In the genomic region with DNA sequence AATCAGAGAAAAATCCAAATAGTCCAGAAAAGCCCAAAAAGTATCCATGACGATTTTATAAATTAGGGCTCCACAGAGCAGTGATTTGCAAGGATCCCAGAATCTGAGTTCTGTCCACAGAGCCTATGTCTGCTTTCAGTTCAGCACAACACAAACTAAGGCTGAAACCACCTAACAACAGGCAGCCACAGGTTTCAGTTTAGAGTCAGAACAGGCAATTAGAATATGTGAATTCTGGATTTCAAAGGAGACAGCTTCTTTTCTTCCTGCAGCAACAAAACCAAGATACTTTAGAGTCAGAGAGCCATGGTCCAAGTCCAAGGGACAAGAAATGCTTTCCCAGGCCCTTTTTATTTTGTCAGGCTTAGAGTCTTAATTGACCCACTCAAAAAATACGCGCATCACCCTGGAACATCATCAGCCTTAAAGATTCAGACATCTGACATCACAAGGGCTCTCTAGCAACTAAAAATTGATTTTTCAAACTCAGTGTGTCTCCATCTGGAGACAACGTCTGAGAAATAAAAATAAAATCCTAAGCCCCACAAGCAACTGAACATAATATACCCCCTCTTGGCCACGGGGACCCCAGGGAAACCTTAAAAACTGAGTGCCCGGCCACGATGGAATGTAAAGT, we compare ENCODE assay signal across 9 cellular contexts. TPM values are rescaled to one million over a fixed set of nuclear protein-coding genes. Genes with fewer than 3 reads are reported as not detected.
DNase-seq lines count a peak whose midpoint lies in the region; ATAC-seq, FAIRE-seq and TF ChIP-seq lines count a peak whose summit lies in the region.
"Had no signal": no experiment of that assay in that cellular context is flagged by ENCODE, and none has a peak within 500 bp of the region (broad histone marks: within the 10 kb centered on the region; RNA-seq: fewer than 3 reads in every experiment).

No MANE protein-coding gene starts in this region.

- no peak for TF ChIP-seq EP300 in K562 (IDR thresholded peaks at IDR 0.05; ENCODE audit: low read length)

- no TSS peak for BruUV-seq in K562 (replicated peaks; lab: Mats Ljungman, UMichigan)

- H3K9me1 ChIP-seq in K562 (ENCODE audit: control insufficient read depth, insufficient read depth, low read length): no peaks in the 10 kb centered on the region

- H3K9me3 ChIP-seq in K562 (replicated peaks; ENCODE audit: control insufficient read depth, insufficient read depth, low read depth, low read length) (no peaks in the 10 kb centered on the region; the same call in 1 of the 2 replicates), mesodermal cell (ENCODE audit: control insufficient read depth, low read length) (no peaks in the 10 kb centered on the region)

- H3K27ac Mint-ChIP-seq in activated T-cell treated with anti-CD3 and anti-CD28 coated beads, Interleukin-2, amount 50 U/mL, for 72 hours: no peak overlapping the region
- no peak overlapping the region for H3K27ac Mint-ChIP-seq in activated T-cell treated with anti-CD3 and anti-CD28 coated beads, Interleukin-2, amount 50 U/mL, for 24 hours

- H3K27me3 Mint-ChIP-seq in activated T-cell treated with anti-CD3 and anti-CD28 coated beads, Interleukin-2, amount 50 U/mL, for 72 hours (ENCODE audit: low read depth): peaks cover 51% of the 10 kb centered on the region
- peaks cover 29% of the 10 kb centered on the region for H3K27me3 Mint-ChIP-seq in activated T-cell treated with anti-CD3 and anti-CD28 coated beads, Interleukin-2, amount 50 U/mL, for 24 hours
- H3K27me3 Mint-ChIP-seq: CD4-positive, CD25-positive, alpha-beta regulatory T cell had no signal

- H3K9ac ChIP-seq in K562 (ENCODE audit: insufficient read depth in 1 of 2, low read depth in 2 of 2, low read length in 2 of 2): peak overlapping the region in 1 of 2 experiments; percentile 12; a peak in 1 of 4 replicates

- CTCF ChIA-PET in K562 (lab: Yijun Ruan, JAX; ENCODE audit: low intra/inter-chr PET ratio): no interaction called here

- H3K9me3 Mint-ChIP-seq in activated T-cell treated with anti-CD3 and anti-CD28 coated beads, Interleukin-2, amount 50 U/mL, for 72 hours: peaks cover 0 to 3% of the 10 kb centered on the region in 2 donors
- peaks cover 3% of the 10 kb centered on the region for H3K9me3 Mint-ChIP-seq in activated T-cell treated with anti-CD3 and anti-CD28 coated beads, Interleukin-2, amount 50 U/mL, for 24 hours

- in situ Hi-C loops in K562 (cut with MboI): no loop called here

- H3K4me3 ChIP-seq in K562: no peak overlapping the region
- H3K4me3 ChIP-seq in mesodermal cell (ENCODE audit: extremely low read depth, insufficient read depth, low read length, poor library complexity, severe bottlenecking): no peak overlapping the region

- no peaks in the 10 kb centered on the region for H3K79me2 ChIP-seq in K562 (ENCODE audit: control insufficient read depth, insufficient read depth, low read length)

- peaks cover 34% of the 10 kb centered on the region for H3K4me1 Mint-ChIP-seq in activated T-cell treated with anti-CD3 and anti-CD28 coated beads, Interleukin-2, amount 50 U/mL, for 72 hours (ENCODE audit: low read depth)
- peaks cover 30% of the 10 kb centered on the region for H3K4me1 Mint-ChIP-seq in activated T-cell treated with anti-CD3 and anti-CD28 coated beads, Interleukin-2, amount 50 U/mL, for 24 hours (ENCODE audit: low read depth)

- no peak for TF ChIP-seq CTCF in K562 (IDR thresholded peaks at IDR 0.05 in 2 of 3, conservative IDR thresholded peaks at IDR 0.05 in 1 of 3; ENCODE audit: insufficient read depth in 2 of 3, low read depth in 1 of 3, low read length in 3 of 3)

- TF ChIP-seq POLR2A in K562 (conservative IDR thresholded peaks at IDR 0.05): no peak

- no peak for FAIRE-seq in K562 (lab: Jason Lieb, UNC)

- peak overlapping the region; percentile 66; the same call in 2 of the 3 replicates for H3K27ac ChIP-seq in K562 (ENCODE audit: extremely low read depth, low read depth, low read length)
- peak overlapping the region; percentile 90 for H3K27ac ChIP-seq in mesodermal cell (ENCODE audit: low read depth, low read length, severe bottlenecking)

- 68% methylated on average over 6 of the region's 7 CpGs for WGBS in K562 (ENCODE audit: insufficient coverage, low coverage, missing lambda C conversion rate)
- WGBS in mesodermal cell (ENCODE audit: insufficient coverage in 2 of 2), 2 experiments: 82 to 85% methylated on average over 5 to 7 of the region's 7 CpGs

- H3K4me2 ChIP-seq in K562 (ENCODE audit: insufficient read depth, low read length): peak overlapping the region; percentile 53; the same call in 1 of the 2 replicates

- peak overlapping the region; percentile 89 for H2AFZ ChIP-seq in K562 (ENCODE audit: low read depth, low read length)

- H3K27me3 ChIP-seq in K562 (ENCODE audit: control insufficient read depth in 2 of 2, insufficient read depth in 2 of 2, low read length in 2 of 2): no peaks in the 10 kb centered on the region

- DNase-seq in activated T-cell treated with anti-CD3 and anti-CD28 coated beads, Interleukin-2, amount 50 U/mL, for 72 hours: peak; percentile 18 to 23
- no peak for DNase-seq in activated T-cell treated with anti-CD3 and anti-CD28 coated beads, Interleukin-2, amount 50 U/mL, for 24 hours
- DNase-seq in K562 (ENCODE audit: extremely low read depth in 1 of 4, low spot score in 3 of 4): no peak
- DNase-seq in nucleus accumbens (lab: John Stamatoyannopoulos, UW): no peak
- DNase-seq in DMS79 (lab: John Stamatoyannopoulos, UW): no peak
- no peak for DNase-seq in NCI-H2029 treated with DMSO at 0.1 percent for 48 hours (lab: John Stamatoyannopoulos, UW)

- POLR2A ChIA-PET in K562 (lab: Yijun Ruan, JAX): interaction anchor here (1.2 kb wide), 1 partner anchor 9 kb away, joined by 3 read pairs; no protein-coding TSS in a partner anchor

- intact Hi-C loops in K562 (cut with micrococcal nuclease): no loop called here

- ATAC-seq in activated T-cell treated with anti-CD3 and anti-CD28 coated beads, Interleukin-2, amount 50 U/mL, for 72 hours (replicated peaks in 1 of 2): peak; percentile 90
- ATAC-seq in HG03159 (IDR thresholded peaks at IDR 0.05; ENCODE audit: unreplicated experiment): peak; percentile 86
- no peak for ATAC-seq in K562

- H4K20me1 ChIP-seq in K562 (replicated peaks; ENCODE audit: control insufficient read depth, insufficient read depth, low read length): no peaks in the 10 kb centered on the region

- no peak for TF ChIP-seq RAD21 in K562 (CRISPR knock-in tag; conservative IDR thresholded peaks at IDR 0.05 in 1 of 2, IDR thresholded peaks at IDR 0.05 in 1 of 2)

- H3K36me3 Mint-ChIP-seq in activated T-cell treated with anti-CD3 and anti-CD28 coated beads, Interleukin-2, amount 50 U/mL, for 72 hours (ENCODE audit: insufficient read depth in 2 of 2): no peaks in the 10 kb centered on the region
- no peaks in the 10 kb centered on the region for H3K36me3 Mint-ChIP-seq in activated T-cell treated with anti-CD3 and anti-CD28 coated beads, Interleukin-2, amount 50 U/mL, for 24 hours (ENCODE audit: low read depth)
- H3K36me3 Mint-ChIP-seq: CD4-positive, CD25-positive, alpha-beta regulatory T cell had no signal

- H3K4me1 ChIP-seq in K562 (replicated peaks in 1 of 2; ENCODE audit: control insufficient read depth in 2 of 2, insufficient read depth in 2 of 2, low read length in 2 of 2) (peaks cover 5 to 30% of the 10 kb centered on the region in 2 experiments; a peak in 4 of 5 replicates), mesodermal cell (ENCODE audit: control insufficient read depth, insufficient read depth, low read length, poor library complexity, severe bottlenecking) (peaks cover 22% of the 10 kb centered on the region)

- H3K4me3 Mint-ChIP-seq in activated T-cell treated with anti-CD3 and anti-CD28 coated beads, Interleukin-2, amount 50 U/mL, for 72 hours: peak overlapping the region in 1 of 2 donors; percentile 54
- H3K4me3 Mint-ChIP-seq in activated T-cell treated with anti-CD3 and anti-CD28 coated beads, Interleukin-2, amount 50 U/mL, for 24 hours: no peak overlapping the region

- H3K36me3 ChIP-seq in K562 (ENCODE audit: control insufficient read depth, insufficient read depth, low read length) (no peaks in the 10 kb centered on the region), mesodermal cell (ENCODE audit: control insufficient read depth, insufficient read depth, low read length) (no peaks in the 10 kb centered on the region)

RNA-seq across cellular contexts. Expression of a gene that starts 23.7 kb away (rescaled TPM):
- 10 to 100 TPM in 1 of 2 donors, 1 to 10 TPM in 1; 6.7 to 19.5 TPM for total RNA-seq in activated T-cell treated with anti-CD3 and anti-CD28 coated beads, Interleukin-2, amount 50 U/mL, for 72 hours
- total RNA-seq in K562 (2011; cell fraction: chromatin; rRNA removed; ENCODE audit: low replicate concordance): 0.14 and 0.16 TPM in 2 replicates
- 0.13 and 0.17 TPM in 2 replicates for total RNA-seq in K562 (2011; cell fraction: nucleolus; rRNA removed)
- total RNA-seq in K562 (2011; cell fraction: nucleoplasm; rRNA removed): 0.22 TPM in 1 of 2 replicates, not detected in the other
- 0.59 and 1.0 TPM in 2 replicates for total RNA-seq in K562 (2014; rRNA removed)
- total RNA-seq in K562 (2014; rRNA removed; fragmentation: Illumina TruSeq; extraction: Trizol): 1.2 and 1.4 TPM in 2 replicates
- 1.7 and 2.2 TPM in 2 replicates for total RNA-seq in K562 (2015; rRNA removed; fragmentation: Illumina TruSeq; extraction: Trizol)
- total RNA-seq in K562 (2021): 0.69 TPM in 2 replicates
- polyA plus RNA-seq in K562 (2011; rRNA removed): 0.35 and 0.55 TPM in 2 replicates
- polyA plus RNA-seq in K562 (2011; cell fraction: cytosol; rRNA removed): 0.07 and 0.25 TPM in 2 replicates
- 0.08 TPM in 1 of 2 replicates, not detected in the other for polyA plus RNA-seq in K562 (2011; cell fraction: nucleus; rRNA removed)
- 1.4 and 3.3 TPM in 2 replicates for polyA plus RNA-seq in K562 (2012)
- polyA plus RNA-seq in K562 (2014; fragmentation: Illumina TruSeq; extraction: Trizol): 0.84 and 1.1 TPM in 2 replicates
- under 1 TPM; 0.23 to 0.83 TPM for polyA plus RNA-seq in K562 (2014; fragmentation: Nextera tagmentation; extraction: Ambion mirVana)
- polyA plus RNA-seq in K562 (2014; rRNA removed): 0.58 and 0.77 TPM in 2 replicates
- 0.21 and 0.84 TPM in 2 replicates for polyA minus RNA-seq in K562 (2011; rRNA and poly(A)+ RNA removed)
- polyA minus RNA-seq in K562 (2011; cell fraction: cytosol; rRNA and poly(A)+ RNA removed): not detected in 2 replicates
- polyA minus RNA-seq in K562 (2011; cell fraction: nucleus; rRNA and poly(A)+ RNA removed): 0.13 and 0.22 TPM in 2 replicates
- 4.4 TPM for polyA plus RNA-seq in mesodermal cell (2013, experiment 1 of 2)
- polyA plus RNA-seq in mesodermal cell (2013, experiment 2 of 2): 3.7 TPM

RNA-seq across cellular contexts. Expression of a gene that starts 26.3 kb away (rescaled TPM):
- total RNA-seq in activated T-cell treated with anti-CD3 and anti-CD28 coated beads, Interleukin-2, amount 50 U/mL, for 72 hours: not detected
- total RNA-seq in K562 (2011; cell fraction: chromatin; rRNA removed; ENCODE audit: low replicate concordance): not detected in 2 replicates
- total RNA-seq in K562 (2011; cell fraction: nucleolus; rRNA removed): not detected in 2 replicates
- not detected in 2 replicates for total RNA-seq in K562 (2011; cell fraction: nucleoplasm; rRNA removed)
- total RNA-seq in K562 (2014; rRNA removed): not detected in 2 replicates
- not detected in 2 replicates for total RNA-seq in K562 (2014; rRNA removed; fragmentation: Illumina TruSeq; extraction: Trizol)
- not detected in 2 replicates for total RNA-seq in K562 (2015; rRNA removed; fragmentation: Illumina TruSeq; extraction: Trizol)
- total RNA-seq in K562 (2021): not detected in 2 replicates
- polyA plus RNA-seq in K562 (2011; rRNA removed): not detected in 2 replicates
- polyA plus RNA-seq in K562 (2011; cell fraction: cytosol; rRNA removed): not detected in 2 replicates
- polyA plus RNA-seq in K562 (2011; cell fraction: nucleus; rRNA removed): not detected in 2 replicates
- polyA plus RNA-seq in K562 (2012): not detected in 2 replicates
- polyA plus RNA-seq in K562 (2014; fragmentation: Illumina TruSeq; extraction: Trizol): not detected in 2 replicates
- not detected for polyA plus RNA-seq in K562 (2014; fragmentation: Nextera tagmentation; extraction: Ambion mirVana)
- polyA plus RNA-seq in K562 (2014; rRNA removed): not detected in 2 replicates
- polyA minus RNA-seq in K562 (2011; rRNA and poly(A)+ RNA removed): not detected in 2 replicates
- polyA minus RNA-seq in K562 (2011; cell fraction: cytosol; rRNA and poly(A)+ RNA removed): not detected in 2 replicates
- polyA minus RNA-seq in K562 (2011; cell fraction: nucleus; rRNA and poly(A)+ RNA removed): not detected in 2 replicates
- not detected for polyA plus RNA-seq in mesodermal cell (2013, experiment 1 of 2)
- polyA plus RNA-seq in mesodermal cell (2013, experiment 2 of 2): not detected
- total RNA-seq: CD4-positive, CD25-positive, alpha-beta regulatory T cell had no signal

RNA-seq across cellular contexts. Expression of a gene that starts 40.9 kb away (rescaled TPM):
- total RNA-seq in activated T-cell treated with anti-CD3 and anti-CD28 coated beads, Interleukin-2, amount 50 U/mL, for 72 hours: 1 to 10 TPM in 1 of 2 donors, under 1 TPM in 1; 0.79 to 2.7 TPM
- not detected in 2 replicates for total RNA-seq in K562 (2011; cell fraction: chromatin; rRNA removed; ENCODE audit: low replicate concordance)
- not detected in 2 replicates for total RNA-seq in K562 (2011; cell fraction: nucleolus; rRNA removed)
- total RNA-seq in K562 (2011; cell fraction: nucleoplasm; rRNA removed): not detected in 2 replicates
- total RNA-seq in K562 (2014; rRNA removed) (0.09 TPM in 1 of 2 replicates, not detected in the other), K562 (2014; rRNA removed; fragmentation: Illumina TruSeq; extraction: Trizol) (0.13 and 0.18 TPM in 2 replicates), K562 (2015; rRNA removed; fragmentation: Illumina TruSeq; extraction: Trizol) (0.23 and 0.40 TPM in 2 replicates), K562 (2021) (0.09 and 0.25 TPM in 2 replicates)
- polyA plus RNA-seq in K562 (2011; rRNA removed) (0.06 and 0.07 TPM in 2 replicates), K562 (2014; fragmentation: Illumina TruSeq; extraction: Trizol) (0.10 and 0.18 TPM in 2 replicates), K562 (2014; fragmentation: Nextera tagmentation; extraction: Ambion mirVana) (under 1 TPM; 0.18 TPM), K562 (2014; rRNA removed) (0.03 TPM in 1 of 2 replicates, not detected in the other)
- 0.04 TPM in 1 of 2 replicates, not detected in the other for polyA plus RNA-seq in K562 (2011; cell fraction: cytosol; rRNA removed)
- not detected in 2 replicates for polyA plus RNA-seq in K562 (2011; cell fraction: nucleus; rRNA removed)
- 0.08 and 0.14 TPM in 2 replicates for polyA plus RNA-seq in K562 (2012)
- 0.09 TPM in 1 of 2 replicates, not detected in the other for polyA minus RNA-seq in K562 (2011; rRNA and poly(A)+ RNA removed)
- not detected in 2 replicates for polyA minus RNA-seq in K562 (2011; cell fraction: cytosol; rRNA and poly(A)+ RNA removed)
- polyA minus RNA-seq in K562 (2011; cell fraction: nucleus; rRNA and poly(A)+ RNA removed): not detected in 2 replicates
- 4.6 TPM for polyA plus RNA-seq in mesodermal cell (2013, experiment 1 of 2)
- polyA plus RNA-seq in mesodermal cell (2013, experiment 2 of 2): 6.8 TPM

RNA-seq across cellular contexts. Expression of a gene that starts 49.7 kb away (rescaled TPM):
- 10 to 100 TPM; 10.8 to 36.0 TPM for total RNA-seq in activated T-cell treated with anti-CD3 and anti-CD28 coated beads, Interleukin-2, amount 50 U/mL, for 72 hours
- total RNA-seq in K562 (2011; cell fraction: chromatin; rRNA removed; ENCODE audit: low replicate concordance): not detected in 2 replicates
- not detected in 2 replicates for total RNA-seq in K562 (2011; cell fraction: nucleolus; rRNA removed)
- total RNA-seq in K562 (2011; cell fraction: nucleoplasm; rRNA removed): not detected in 2 replicates
- total RNA-seq in K562 (2014; rRNA removed) (0.09 TPM in 1 of 2 replicates, not detected in the other), K562 (2014; rRNA removed; fragmentation: Illumina TruSeq; extraction: Trizol) (0.10 and 0.18 TPM in 2 replicates), K562 (2015; rRNA removed; fragmentation: Illumina TruSeq; extraction: Trizol) (0.25 and 0.26 TPM in 2 replicates), K562 (2021) (0.11 TPM in 2 replicates)
- polyA plus RNA-seq in K562 (2011; rRNA removed) (0.03 TPM in 1 of 2 replicates, not detected in the other), K562 (2014; fragmentation: Illumina TruSeq; extraction: Trizol) (0.03 and 0.08 TPM in 2 replicates), K562 (2014; fragmentation: Nextera tagmentation; extraction: Ambion mirVana) (under 1 TPM; 0.08 to 0.14 TPM), K562 (2014; rRNA removed) (0.09 TPM in 1 of 2 replicates, not detected in the other)
- polyA plus RNA-seq in K562 (2011; cell fraction: cytosol; rRNA removed): 0.01 TPM in 1 of 2 replicates, not detected in the other
- polyA plus RNA-seq in K562 (2011; cell fraction: nucleus; rRNA removed): not detected in 2 replicates
- polyA plus RNA-seq in K562 (2012): 0.10 and 0.30 TPM in 2 replicates
- 0.11 TPM in 1 of 2 replicates, not detected in the other for polyA minus RNA-seq in K562 (2011; rRNA and poly(A)+ RNA removed)
- not detected in 2 replicates for polyA minus RNA-seq in K562 (2011; cell fraction: cytosol; rRNA and poly(A)+ RNA removed)
- 0.11 TPM in 1 of 2 replicates, not detected in the other for polyA minus RNA-seq in K562 (2011; cell fraction: nucleus; rRNA and poly(A)+ RNA removed)
- polyA plus RNA-seq in mesodermal cell (2013, experiment 1 of 2): 0.29 TPM
- polyA plus RNA-seq in mesodermal cell (2013, experiment 2 of 2): 0.20 TPM

Comparison
In these comparisons a context has a peak if more than half of its experiments do, and no peak if none do; other contexts are left out.
1. DNase-seq: peak in activated T-cell treated with anti-CD3 and anti-CD28 coated beads, Interleukin-2, amount 50 U/mL, for 72 hours (2 of 2); none in activated T-cell treated with anti-CD3 and anti-CD28 coated beads, Interleukin-2, amount 50 U/mL, for 24 hours (single experiment), K562 (0 of 4), nucleus accumbens (0 of 56), DMS79 (single experiment) and NCI-H2029 treated with DMSO at 0.1 percent for 48 hours (single experiment).